ENCODE assay signal across 11 cellular contexts in genomic region chr6:39670519-39670918, GRCh38. TPM values are rescaled to one million over a fixed set of nuclear protein-coding genes. Genes with fewer than 3 reads are reported as not detected.
"Had no signal": no experiment of that assay in that cellular context is flagged by ENCODE, and none has a peak within 500 bp of the region (broad histone marks: within the 10 kb centered on the region; RNA-seq: fewer than 3 reads in every experiment).

No MANE protein-coding gene starts in this region.

- H3K4me3 ChIP-seq: GM23248, GM23338, HAP-1 had no signal

- ATAC-seq: GM23338, HCT116 had no signal

- FAIRE-seq: H1, H54 had no signal

- H3K9me3 ChIP-seq: HAP-1 had no signal

- H3K36me3 ChIP-seq: HAP-1 had no signal

- DNase-seq: GM23248, GOT3, H7, H9, HCEC 1CT, HFFc6 had no signal

- H2AFZ ChIP-seq: GM23248, GM23338 had no signal

- H3K27ac ChIP-seq: GM23248 had no signal

- H3K4me1 ChIP-seq: HAP-1 had no signal

- H3K9ac ChIP-seq: GM23248 had no signal

RNA-seq across cellular contexts. Expression of gene KIF6, which starts 54.7 kb away (rescaled TPM):
- total RNA-seq: HFFc6 had no signal
